16 cellular contexts compared by ENCODE assay signal in the genomic region with DNA sequence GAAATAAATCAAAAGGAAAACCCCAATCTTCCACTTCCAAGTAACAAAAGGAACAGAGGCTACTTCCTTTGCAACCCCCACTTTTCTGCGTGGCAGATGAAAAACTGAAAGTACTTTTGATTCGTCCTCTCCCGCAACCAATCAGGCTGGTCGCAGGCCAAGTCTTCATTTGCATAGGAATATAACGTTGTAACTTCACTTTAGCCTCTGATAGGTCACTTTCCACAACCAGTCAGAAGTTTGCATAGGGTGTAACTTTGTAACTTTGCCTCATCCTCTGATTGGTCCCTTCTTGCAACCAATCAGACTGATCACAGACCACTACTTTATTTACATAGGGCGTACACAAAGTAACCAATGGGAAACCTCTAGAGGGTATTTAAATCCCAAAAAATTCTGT. TPM values are rescaled to one million over a fixed set of nuclear protein-coding genes. Genes with fewer than 3 reads are reported as not detected.
A peak's percentile ranks its signal among the peaks of the same experiment; 100 is the strongest.
DNase-seq lines count a peak whose midpoint lies in the region; ATAC-seq lines count a peak whose summit lies in the region.
"Had no signal": no experiment of that assay in that cellular context is flagged by ENCODE, and none has a peak within 500 bp of the region (broad histone marks: within the 10 kb centered on the region; RNA-seq: fewer than 3 reads in every experiment).

No MANE protein-coding gene starts in this region.

- intact Hi-C loops in activated T-helper 1 cell treated with anti-CD3 and anti-CD28 coated beads, Interleukin-12 subunit alpha, Interleukin-12 subunit beta, Interleukin-2, Interleukin-4 antibody, amounts not matched to agents 30 ng/mL and 10 ng/mL and 1 ng/mL, durations not matched to agents 14 hours and 24 hours and 36 hours (cut with micrococcal nuclease): loop anchor here (1.0 to 2.0 kb wide), 2 partner anchors 9 to 36 kb away; no protein-coding TSS in a partner anchor
- intact Hi-C loops in naive thymus-derived CD4-positive, alpha-beta T cell (cut with micrococcal nuclease): loop anchor here (1.0 to 2.0 kb wide), 3 partner anchors 9 to 38 kb away; a partner anchor contains a TSS

- peak overlapping the region; percentile 22 for H3K27ac ChIP-seq in naive thymus-derived CD4-positive, alpha-beta T cell (ENCODE audit: low read depth, low read length)
- H3K27ac ChIP-seq: parathyroid adenoma, skin epidermis had no signal

- CTCF ChIA-PET in activated CD8-positive, alpha-beta memory T cell treated with anti-CD3 and anti-CD28 coated beads, Interleukin-2, amount 10 ng/mL, durations not matched to agents 7 days and 5 days (lab: Charles Lee): no interaction called here
- CTCF ChIA-PET in naive thymus-derived CD4-positive, alpha-beta T cell (lab: Charles Lee): no interaction called here

- peak overlapping the region; percentile 6 for H3K4me3 Mint-ChIP-seq in activated CD8-positive, alpha-beta memory T cell treated with anti-CD3 and anti-CD28 coated beads, Interleukin-2, amount 10 ng/mL, durations not matched to agents 7 days and 5 days
- H3K4me3 Mint-ChIP-seq in activated T-helper 1 cell treated with anti-CD3 and anti-CD28 coated beads, Interleukin-12 subunit alpha, Interleukin-12 subunit beta, Interleukin-2, Interleukin-4 antibody, amounts not matched to agents 30 ng/mL and 10 ng/mL and 1 ng/mL, durations not matched to agents 14 hours and 24 hours and 36 hours: peak overlapping the region; percentile 45
- peak overlapping the region in 9 of 10 donors; percentile 38 to 82 (median 71) for H3K4me3 Mint-ChIP-seq in naive thymus-derived CD4-positive, alpha-beta T cell
- H3K4me3 Mint-ChIP-seq: activated CD4-positive, alpha-beta memory T cell treated with anti-CD3 and anti-CD28 coated beads for 36 hours; stimulated activated naive B cell treated with anti-CD40 and anti-IgM and Interleukin-4, amounts not matched to agents 10 μg/mL and 1 μg/mL and 100 μg/mL, for 72 hours had no signal

- H3K27ac Mint-ChIP-seq in activated CD8-positive, alpha-beta memory T cell treated with anti-CD3 and anti-CD28 coated beads, Interleukin-2, amount 10 ng/mL, durations not matched to agents 7 days and 5 days: peak overlapping the region; percentile 55
- H3K27ac Mint-ChIP-seq in activated T-helper 1 cell treated with anti-CD3 and anti-CD28 coated beads, Interleukin-12 subunit alpha, Interleukin-12 subunit beta, Interleukin-2, Interleukin-4 antibody, amounts not matched to agents 30 ng/mL and 10 ng/mL and 1 ng/mL, durations not matched to agents 14 hours and 24 hours and 36 hours: peak overlapping the region; percentile 72
- peak overlapping the region; percentile 80 to 91 (median 86) for H3K27ac Mint-ChIP-seq in naive thymus-derived CD4-positive, alpha-beta T cell
- H3K27ac Mint-ChIP-seq: activated CD4-positive, alpha-beta memory T cell treated with anti-CD3 and anti-CD28 coated beads for 36 hours; stimulated activated naive B cell treated with anti-CD40 and anti-IgM and Interleukin-4, amounts not matched to agents 10 μg/mL and 1 μg/mL and 100 μg/mL, for 72 hours had no signal

- H3K27me3 ChIP-seq in naive thymus-derived CD4-positive, alpha-beta T cell (ENCODE audit: control insufficient read depth in 2 of 2, insufficient read depth in 2 of 2, low read length in 2 of 2): no peaks in the 10 kb centered on the region

- peak; percentile 55 for ATAC-seq in activated CD8-positive, alpha-beta memory T cell treated with anti-CD3 and anti-CD28 coated beads, Interleukin-2, amount 10 ng/mL, durations not matched to agents 7 days and 5 days
- ATAC-seq in naive thymus-derived CD4-positive, alpha-beta T cell: peak; percentile 59
- no peak for ATAC-seq in GM19023 (IDR thresholded peaks at IDR 0.05; ENCODE audit: unreplicated experiment)
- ATAC-seq in GM18498 (IDR thresholded peaks at IDR 0.05; ENCODE audit: unreplicated experiment): no peak
- ATAC-seq: Right ventricle myocardium inferior; stimulated activated naive B cell treated with anti-CD40 and anti-IgM and Interleukin-4, amounts not matched to agents 10 μg/mL and 1 μg/mL and 100 μg/mL, for 72 hours had no signal

- H3K27me3 Mint-ChIP-seq in activated CD8-positive, alpha-beta memory T cell treated with anti-CD3 and anti-CD28 coated beads, Interleukin-2, amount 10 ng/mL, durations not matched to agents 7 days and 5 days: no peaks in the 10 kb centered on the region
- no peaks in the 10 kb centered on the region for H3K27me3 Mint-ChIP-seq in activated T-helper 1 cell treated with anti-CD3 and anti-CD28 coated beads, Interleukin-12 subunit alpha, Interleukin-12 subunit beta, Interleukin-2, Interleukin-4 antibody, amounts not matched to agents 30 ng/mL and 10 ng/mL and 1 ng/mL, durations not matched to agents 14 hours and 24 hours and 36 hours (ENCODE audit: insufficient read depth)
- no peaks in the 10 kb centered on the region for H3K27me3 Mint-ChIP-seq in naive thymus-derived CD4-positive, alpha-beta T cell
- H3K27me3 Mint-ChIP-seq: activated CD4-positive, alpha-beta memory T cell treated with anti-CD3 and anti-CD28 coated beads for 36 hours; stimulated activated naive B cell treated with anti-CD40 and anti-IgM and Interleukin-4, amounts not matched to agents 10 μg/mL and 1 μg/mL and 100 μg/mL, for 72 hours had no signal

- H3K9me3 ChIP-seq in naive thymus-derived CD4-positive, alpha-beta T cell (ENCODE audit: control insufficient read depth in 2 of 3, low read length in 3 of 3): no peaks in the 10 kb centered on the region

- H3K4me1 ChIP-seq in naive thymus-derived CD4-positive, alpha-beta T cell (ENCODE audit: control insufficient read depth in 2 of 2, insufficient read depth in 2 of 2, low read length in 2 of 2): peaks cover 0 to 14% of the 10 kb centered on the region in 2 donors
- H3K4me1 ChIP-seq: parathyroid adenoma had no signal

- POLR2A ChIA-PET in naive thymus-derived CD4-positive, alpha-beta T cell (lab: Charles Lee): no interaction called here

- H3K36me3 Mint-ChIP-seq in activated CD8-positive, alpha-beta memory T cell treated with anti-CD3 and anti-CD28 coated beads, Interleukin-2, amount 10 ng/mL, durations not matched to agents 7 days and 5 days: peaks cover 24% of the 10 kb centered on the region
- peaks cover 16% of the 10 kb centered on the region for H3K36me3 Mint-ChIP-seq in activated T-helper 1 cell treated with anti-CD3 and anti-CD28 coated beads, Interleukin-12 subunit alpha, Interleukin-12 subunit beta, Interleukin-2, Interleukin-4 antibody, amounts not matched to agents 30 ng/mL and 10 ng/mL and 1 ng/mL, durations not matched to agents 14 hours and 24 hours and 36 hours (ENCODE audit: low read depth)
- peaks cover 0 to 17% (median 4%) of the 10 kb centered on the region in 5 donors for H3K36me3 Mint-ChIP-seq in naive thymus-derived CD4-positive, alpha-beta T cell

- DNase-seq in activated CD8-positive, alpha-beta memory T cell treated with anti-CD3 and anti-CD28 coated beads, Interleukin-2, amount 10 ng/mL, durations not matched to agents 7 days and 5 days: peak; percentile 48
- no peak for DNase-seq in activated CD8-positive, alpha-beta memory T cell treated with anti-CD3 and anti-CD28 coated beads for 24 hours
- DNase-seq in Jurkat, Clone E6-1 (ENCODE audit: low read depth, low spot score): peak; percentile 56
- peak; percentile 28 for DNase-seq in activated T-helper 1 cell treated with anti-CD3 and anti-CD28 coated beads, Interleukin-12 subunit alpha, Interleukin-12 subunit beta, Interleukin-2, Interleukin-4 antibody, amounts not matched to agents 30 ng/mL and 10 ng/mL and 1 ng/mL, durations not matched to agents 14 hours and 24 hours and 36 hours (ENCODE audit: low spot score)
- peak in 7 of 9 donors; percentile 20 to 65 (median 44) for DNase-seq in naive thymus-derived CD4-positive, alpha-beta T cell
- no peak for DNase-seq in AG20443 (ENCODE audit: low spot score)
- DNase-seq: activated CD4-positive, alpha-beta memory T cell treated with anti-CD3 and anti-CD28 coated beads for 36 hours; effector CD8-positive, alpha-beta T cell; hippocampal formation; NCI-H1092 treated with DMSO at 0.1 percent for 48 hours; stimulated activated naive B cell treated with anti-CD40 and anti-IgM and Interleukin-4, amounts not matched to agents 10 μg/mL and 1 μg/mL and 100 μg/mL, for 72 hours had no signal

- H3K9me3 Mint-ChIP-seq in activated CD8-positive, alpha-beta memory T cell treated with anti-CD3 and anti-CD28 coated beads, Interleukin-2, amount 10 ng/mL, durations not matched to agents 7 days and 5 days (ENCODE audit: low read depth): no peaks in the 10 kb centered on the region
- H3K9me3 Mint-ChIP-seq in activated T-helper 1 cell treated with anti-CD3 and anti-CD28 coated beads, Interleukin-12 subunit alpha, Interleukin-12 subunit beta, Interleukin-2, Interleukin-4 antibody, amounts not matched to agents 30 ng/mL and 10 ng/mL and 1 ng/mL, durations not matched to agents 14 hours and 24 hours and 36 hours: peaks cover 14% of the 10 kb centered on the region
- H3K9me3 Mint-ChIP-seq in naive thymus-derived CD4-positive, alpha-beta T cell: peaks cover 0 to 4% (median 0%) of the 10 kb centered on the region in 11 donors
- H3K9me3 Mint-ChIP-seq: activated CD4-positive, alpha-beta memory T cell treated with anti-CD3 and anti-CD28 coated beads for 36 hours; stimulated activated naive B cell treated with anti-CD40 and anti-IgM and Interleukin-4, amounts not matched to agents 10 μg/mL and 1 μg/mL and 100 μg/mL, for 72 hours had no signal

- no peak overlapping the region for H3K4me3 ChIP-seq in Jurkat, Clone E6-1 (ENCODE audit: low read length)
- peak overlapping the region; percentile 3 for H3K4me3 ChIP-seq in naive thymus-derived CD4-positive, alpha-beta T cell (ENCODE audit: low read length)
- H3K4me3 ChIP-seq: skin epidermis had no signal

- H3K4me1 Mint-ChIP-seq in activated CD8-positive, alpha-beta memory T cell treated with anti-CD3 and anti-CD28 coated beads, Interleukin-2, amount 10 ng/mL, durations not matched to agents 7 days and 5 days: peaks cover 14% of the 10 kb centered on the region
- peaks cover 22% of the 10 kb centered on the region for H3K4me1 Mint-ChIP-seq in activated T-helper 1 cell treated with anti-CD3 and anti-CD28 coated beads, Interleukin-12 subunit alpha, Interleukin-12 subunit beta, Interleukin-2, Interleukin-4 antibody, amounts not matched to agents 30 ng/mL and 10 ng/mL and 1 ng/mL, durations not matched to agents 14 hours and 24 hours and 36 hours (ENCODE audit: low read depth)
- peaks cover 4 to 47% (median 36%) of the 10 kb centered on the region in 7 donors for H3K4me1 Mint-ChIP-seq in naive thymus-derived CD4-positive, alpha-beta T cell
- H3K4me1 Mint-ChIP-seq: stimulated activated naive B cell treated with anti-CD40 and anti-IgM and Interleukin-4, amounts not matched to agents 10 μg/mL and 1 μg/mL and 100 μg/mL, for 72 hours had no signal

- H3K36me3 ChIP-seq in naive thymus-derived CD4-positive, alpha-beta T cell (ENCODE audit: control insufficient read depth in 2 of 3, insufficient read depth in 3 of 3, low read length in 3 of 3): no peaks in the 10 kb centered on the region

RNA-seq across cellular contexts. Expression of a gene that starts 37.2 kb away (rescaled TPM):
- total RNA-seq in activated CD8-positive, alpha-beta memory T cell treated with anti-CD3 and anti-CD28 coated beads, Interleukin-2, amount 10 ng/mL, durations not matched to agents 7 days and 5 days: 10 to 100 TPM; 14.0 to 19.5 TPM
- polyA plus RNA-seq in Jurkat, Clone E6-1 (2012; ENCODE audit: insufficient read depth, insufficient read length): 18.4 TPM
- total RNA-seq in activated T-helper 1 cell treated with anti-CD3 and anti-CD28 coated beads, Interleukin-12 subunit alpha, Interleukin-12 subunit beta, Interleukin-2, Interleukin-4 antibody, amounts not matched to agents 30 ng/mL and 10 ng/mL and 1 ng/mL, durations not matched to agents 14 hours and 24 hours and 36 hours: 29.7 TPM in 2 replicates
- total RNA-seq in naive thymus-derived CD4-positive, alpha-beta T cell: 10 to 100 TPM in 3 of 5 experiments, 1 to 10 TPM in 2; 5.9 to 20.5 (median 13.7) TPM
- 10 to 100 TPM; 11.7 to 18.4 TPM for polyA plus RNA-seq in naive thymus-derived CD4-positive, alpha-beta T cell

RNA-seq across cellular contexts. Expression of a gene that starts 42.9 kb away (rescaled TPM):
- 1 to 10 TPM; 7.2 to 7.5 TPM for total RNA-seq in activated CD8-positive, alpha-beta memory T cell treated with anti-CD3 and anti-CD28 coated beads, Interleukin-2, amount 10 ng/mL, durations not matched to agents 7 days and 5 days
- 4.7 TPM for polyA plus RNA-seq in Jurkat, Clone E6-1 (2012; ENCODE audit: insufficient read depth, insufficient read length)
- total RNA-seq in activated T-helper 1 cell treated with anti-CD3 and anti-CD28 coated beads, Interleukin-12 subunit alpha, Interleukin-12 subunit beta, Interleukin-2, Interleukin-4 antibody, amounts not matched to agents 30 ng/mL and 10 ng/mL and 1 ng/mL, durations not matched to agents 14 hours and 24 hours and 36 hours: 9.6 and 11.1 TPM in 2 replicates
- 1 to 10 TPM; 1.8 to 7.0 (median 5.4) TPM for total RNA-seq in naive thymus-derived CD4-positive, alpha-beta T cell
- polyA plus RNA-seq in naive thymus-derived CD4-positive, alpha-beta T cell: 1 to 10 TPM; 1.3 to 1.5 TPM

Comparison
In these comparisons a context has a peak if more than half of its experiments do, and no peak if none do; other contexts are left out.
1. DNase-seq: peak in activated CD8-positive, alpha-beta memory T cell treated with anti-CD3 and anti-CD28 coated beads, Interleukin-2, amount 10 ng/mL, durations not matched to agents 7 days and 5 days (single experiment), Jurkat, Clone E6-1 (single experiment), activated T-helper 1 cell treated with anti-CD3 and anti-CD28 coated beads, Interleukin-12 subunit alpha, Interleukin-12 subunit beta, Interleukin-2, Interleukin-4 antibody, amounts not matched to agents 30 ng/mL and 10 ng/mL and 1 ng/mL, durations not matched to agents 14 hours and 24 hours and 36 hours (single experiment) and naive thymus-derived CD4-positive, alpha-beta T cell (7 of 9); none in activated CD8-positive, alpha-beta memory T cell treated with anti-CD3 and anti-CD28 coated beads for 24 hours (single experiment) and AG20443 (single experiment).
2. ATAC-seq: peak in activated CD8-positive, alpha-beta memory T cell treated with anti-CD3 and anti-CD28 coated beads, Interleukin-2, amount 10 ng/mL, durations not matched to agents 7 days and 5 days (single experiment) and naive thymus-derived CD4-positive, alpha-beta T cell (single experiment); none in GM19023 (single experiment) and GM18498 (single experiment).
3. H3K4me3 Mint-ChIP-seq: peak in every context shown above with its lines; median percentile 71 in naive thymus-derived CD4-positive, alpha-beta T cell; 45 in activated T-helper 1 cell treated with anti-CD3 and anti-CD28 coated beads, Interleukin-12 subunit alpha, Interleukin-12 subunit beta, Interleukin-2, Interleukin-4 antibody, amounts not matched to agents 30 ng/mL and 10 ng/mL and 1 ng/mL, durations not matched to agents 14 hours and 24 hours and 36 hours; 6 in activated CD8-positive, alpha-beta memory T cell treated with anti-CD3 and anti-CD28 coated beads, Interleukin-2, amount 10 ng/mL, durations not matched to agents 7 days and 5 days.
4. Peak in every context shown above with its lines, with median percentiles within 50 percentile points of each other: H3K27ac Mint-ChIP-seq.